ENCODE assay signal across 8 cellular contexts in genomic region chr1:156498447-156499193, GRCh38. TPM values are rescaled to one million over a fixed set of nuclear protein-coding genes. Genes with fewer than 3 reads are reported as not detected.
A peak's percentile ranks its signal among the peaks of the same experiment; 100 is the strongest.
DNase-seq lines count a peak whose midpoint lies in the region; ATAC-seq and TF ChIP-seq lines count a peak whose summit lies in the region.

No MANE protein-coding gene starts in this region.

- H3K27ac ChIP-seq in OCI-LY1 (ENCODE audit: low read depth, low read length, poor library complexity, severe bottlenecking) (peak overlapping the region; percentile 100), duodenal mucosa (ENCODE audit: low read depth, low read length) (peak overlapping the region; percentile 72)

- ATAC-seq in mucosa of descending colon, result no peak

- peaks cover 56% of the 10 kb centered on the region for H3K79me2 ChIP-seq in OCI-LY1 (ENCODE audit: insufficient read depth, low read length)

- H3K9ac ChIP-seq in OCI-LY1 (ENCODE audit: low read length) (peak overlapping the region; percentile 90), duodenal mucosa (ENCODE audit: low read depth in 1 of 2, low read length in 2 of 2) (peak overlapping the region; percentile 70 to 96)

- H3K4me3 ChIP-seq in OCI-LY1 (ENCODE audit: low read depth, low read length, poor library complexity, severe bottlenecking) (peak overlapping the region; percentile 94), duodenal mucosa (ENCODE audit: low read depth in 1 of 2, low read length in 2 of 2) (peak overlapping the region; percentile 87 to 90), mucosa of descending colon (peak overlapping the region; percentile 94)

- H3K27me3 ChIP-seq in OCI-LY1 (ENCODE audit: insufficient read depth, low read length) (no peaks in the 10 kb centered on the region), duodenal mucosa (ENCODE audit: control insufficient read depth in 1 of 2, insufficient read depth in 2 of 2, low read length in 2 of 2) (no peaks in the 10 kb centered on the region)

- H3F3A ChIP-seq in OCI-LY1 (ENCODE audit: insufficient read depth, low read length), result no peaks in the 10 kb centered on the region

- intact Hi-C loops in mucosa of descending colon (cut with DNase I, micrococcal nuclease), result loop anchor here in 1 of 2 donors (5.0 kb wide), 1 partner anchor 36 kb away; no protein-coding TSS in a partner anchor

- DNase-seq in EL, result peak; percentile 78
- peak; percentile 66 to 76 (median 69) for DNase-seq in mucosa of descending colon
- DNase-seq in SKM-1 treated with dmso at 0.1 percent for 144 hours (lab: John Stamatoyannopoulos, UW; ENCODE audit: unreplicated experiment), result no peak
- no peak for DNase-seq in NCI-H146 (lab: John Stamatoyannopoulos, UW)
- no peak for DNase-seq in iPS-NIHi11 (ENCODE audit: low spot score)
- no peak for DNase-seq in activated CD8-positive, alpha-beta memory T cell treated with anti-CD3 and anti-CD28 coated beads, Interleukin-2, amount 50 U/mL, for 48 hours

- H3K9me2 ChIP-seq in OCI-LY1 (ENCODE audit: low read depth, low read length), result no peaks in the 10 kb centered on the region

- no peaks in the 10 kb centered on the region for H4K20me1 ChIP-seq in OCI-LY1 (ENCODE audit: insufficient read depth, low read length)

- no peaks in the 10 kb centered on the region for H3K9me3 ChIP-seq in OCI-LY1 (ENCODE audit: low read length)
- H3K9me3 ChIP-seq in duodenal mucosa (ENCODE audit: control insufficient read depth in 1 of 2, low read length in 2 of 2), result no peaks in the 10 kb centered on the region
- H3K9me3 ChIP-seq in mucosa of descending colon, result no peaks in the 10 kb centered on the region

- H3K4me1 ChIP-seq in OCI-LY1 (ENCODE audit: insufficient read depth, low read length, severe bottlenecking) (peaks cover 83% of the 10 kb centered on the region), duodenal mucosa (ENCODE audit: control insufficient read depth in 1 of 2, insufficient read depth in 2 of 2, low read length in 2 of 2) (peaks cover 67 to 76% of the 10 kb centered on the region in 2 donors), mucosa of descending colon (ENCODE audit: low read depth) (peaks cover 66% of the 10 kb centered on the region)

- TF ChIP-seq CTCF in OCI-LY1 (IDR thresholded peaks at IDR 0.05; ENCODE audit: low read length), result no peak
- TF ChIP-seq CTCF in mucosa of descending colon (IDR thresholded peaks at IDR 0.05), result no peak

- H3K36me3 ChIP-seq in OCI-LY1 (ENCODE audit: insufficient read depth, low read length), result peaks cover 9% of the 10 kb centered on the region; the same call in 1 of the 2 replicates
- H3K36me3 ChIP-seq in duodenal mucosa (ENCODE audit: control insufficient read depth in 1 of 2, insufficient read depth in 2 of 2, low read length in 2 of 2), result peaks cover 7 to 8% of the 10 kb centered on the region in 2 donors
- H3K36me3 ChIP-seq in mucosa of descending colon (ENCODE audit: low read depth), result peaks cover 3% of the 10 kb centered on the region

- H2AFZ ChIP-seq in OCI-LY1 (ENCODE audit: low read length), result no peak overlapping the region

- H3K4me2 ChIP-seq in OCI-LY1 (ENCODE audit: low read length), result peak overlapping the region; percentile 97

RNA-seq across cellular contexts. Expression of gene MEF2D, which starts 2.0 kb away (rescaled TPM):
- 100 to 1,000 TPM in 1 of 3 donors, 10 to 100 TPM in 2; 56.8 to 103 (median 61.9) TPM for total RNA-seq in mucosa of descending colon

Comparison
In these comparisons a context has a peak if more than half of its experiments do, and no peak if none do; other contexts are left out.
1. DNase-seq: peak in EL (single experiment) and mucosa of descending colon (3 of 3); none in SKM-1 treated with dmso at 0.1 percent for 144 hours (single experiment), NCI-H146 (single experiment), iPS-NIHi11 (single experiment) and activated CD8-positive, alpha-beta memory T cell treated with anti-CD3 and anti-CD28 coated beads, Interleukin-2, amount 50 U/mL, for 48 hours (single experiment).
2. Peak in every context shown above with its lines, with median percentiles within 50 percentile points of each other: H3K4me3 ChIP-seq.